ENCODE assay signal across 21 cellular contexts in genomic region chr6:118860880-118861279, GRCh38.
"Had no signal": no experiment of that assay in that cellular context is flagged by ENCODE, and none has a peak within 500 bp of the region (broad histone marks: within the 10 kb centered on the region; RNA-seq: fewer than 3 reads in every experiment).

No MANE protein-coding gene starts in this region.

- H3K27ac Mint-ChIP-seq: activated B cell treated with CpG ODN at 0.5 μM for 24 hours; activated CD4-positive, alpha-beta memory T cell treated with anti-CD3 and anti-CD28 coated beads for 36 hours; activated naive CD8-positive, alpha-beta T cell treated with anti-CD3 and anti-CD28 coated beads for 36 hours; activated T-helper 17 cell treated with anti-CD3 and anti-CD28 coated beads, Interleukin-2, amount 50 U/mL, for 72 hours had no signal

- H3K27me3 Mint-ChIP-seq: activated B cell treated with CpG ODN at 0.5 μM for 24 hours; activated CD4-positive, alpha-beta memory T cell treated with anti-CD3 and anti-CD28 coated beads for 36 hours; activated naive CD8-positive, alpha-beta T cell treated with anti-CD3 and anti-CD28 coated beads for 36 hours; activated T-helper 17 cell treated with anti-CD3 and anti-CD28 coated beads, Interleukin-2, amount 50 U/mL, for 72 hours; naive thymus-derived CD4-positive, alpha-beta T cell had no signal

- H3K36me3 ChIP-seq: cardiac muscle cell had no signal

- H3K27ac ChIP-seq: cardiac muscle cell, dorsolateral prefrontal cortex, epithelial cell of prostate, neutrophil had no signal

- H3K9me3 ChIP-seq: neutrophil had no signal

- ATAC-seq: activated T-helper 17 cell treated with anti-CD3 and anti-CD28 coated beads, Interleukin-2, amount 50 U/mL, for 72 hours; naive thymus-derived CD4-positive, alpha-beta T cell had no signal

- H3K27me3 ChIP-seq: cardiac muscle cell, dorsolateral prefrontal cortex, neutrophil had no signal

- H3K4me3 ChIP-seq: cardiac muscle cell, dorsolateral prefrontal cortex had no signal

- DNase-seq: activated B cell treated with CpG ODN at 0.5 μM for 24 hours; activated CD4-positive, alpha-beta memory T cell treated with anti-CD3 and anti-CD28 coated beads for 36 hours; activated CD4-positive, alpha-beta T cell treated with anti-CD3 and anti-CD28 coated beads for 4 hours; activated naive CD4-positive, alpha-beta T cell; activated naive CD8-positive, alpha-beta T cell treated with anti-CD3 and anti-CD28 coated beads for 36 hours; activated T-cell treated with anti-CD3 and anti-CD28 coated beads for 4 hours; amniotic stem cell; dorsolateral prefrontal cortex; foreskin fibroblast; glutamatergic neuron; hippocampal formation; mesenchymal stem cell; naive thymus-derived CD4-positive, alpha-beta T cell; stimulated activated CD4-positive, alpha-beta T cell treated with anti-CD3 and anti-CD28 coated beads, Interleukin-12 subunit alpha, Interleukin-12 subunit beta, amount 100 ng/mL, for 4 hours; stimulated activated CD4-positive, alpha-beta T cell treated with anti-CD3 and anti-CD28 coated beads, Interleukin-1b, Interleukin-23, amount 100 ng/mL, for 48 hours; stimulated activated CD8-positive, alpha-beta memory T cell treated with anti-CD3 and anti-CD28 coated beads, Interleukin-4, amount 100 ng/mL, for 48 hours; stimulated activated naive CD4-positive, alpha-beta T cell had no signal

- H3K4me3 Mint-ChIP-seq: activated B cell treated with CpG ODN at 0.5 μM for 24 hours; activated CD4-positive, alpha-beta memory T cell treated with anti-CD3 and anti-CD28 coated beads for 36 hours; activated naive CD8-positive, alpha-beta T cell treated with anti-CD3 and anti-CD28 coated beads for 36 hours; activated T-helper 17 cell treated with anti-CD3 and anti-CD28 coated beads, Interleukin-2, amount 50 U/mL, for 72 hours; naive thymus-derived CD4-positive, alpha-beta T cell had no signal
